ENCODE assay signal across 8 cellular contexts in genomic region chr17:17663160-17664072, GRCh38. TPM values are rescaled to one million over a fixed set of nuclear protein-coding genes. Genes with fewer than 3 reads are reported as not detected.
A peak's percentile ranks its signal among the peaks of the same experiment; 100 is the strongest.
DNase-seq lines count a peak whose midpoint lies in the region; ATAC-seq and TF ChIP-seq lines count a peak whose summit lies in the region.

No MANE protein-coding gene starts in this region.

- no peaks in the 10 kb centered on the region for H3K36me3 Mint-ChIP-seq in CD8-positive, alpha-beta T cell
- H3K36me3 Mint-ChIP-seq in activated naive CD4-positive, alpha-beta T cell treated with anti-CD3 and anti-CD28 coated beads, Interleukin-2, amount 50 U/mL, for 72 hours = peaks cover 7 to 13% of the 10 kb centered on the region in 2 donors

- H3K36me3 ChIP-seq in CD8-positive, alpha-beta T cell (ENCODE audit: insufficient read depth, low read length) = no peaks in the 10 kb centered on the region

- H3K4me1 Mint-ChIP-seq in CD8-positive, alpha-beta T cell (ENCODE audit: low read depth) = peaks cover 18% of the 10 kb centered on the region

- H3K27me3 Mint-ChIP-seq in CD8-positive, alpha-beta T cell (ENCODE audit: low read depth) = no peaks in the 10 kb centered on the region

- DNase-seq in CD8-positive, alpha-beta T cell = peak; percentile 65 to 94 (median 84)
- peak; percentile 61 to 85 for DNase-seq in activated naive CD4-positive, alpha-beta T cell treated with anti-CD3 and anti-CD28 coated beads, Interleukin-2, amount 50 U/mL, for 72 hours (ENCODE audit: low spot score in 2 of 2)
- DNase-seq in hypothalamus (lab: John Stamatoyannopoulos, UW) (peak in 28 of 51 donors; percentile 7 to 78 (median 46)), DMS114 treated with DMSO at 0.1 percent for 48 hours (lab: John Stamatoyannopoulos, UW; ENCODE audit: unreplicated experiment) (no peak)
- DNase-seq in stimulated activated CD4-positive, alpha-beta T cell treated with anti-CD3 and anti-CD28 coated beads, Interleukin-1b, Interleukin-23, amount 100 ng/mL, for 4 hours (ENCODE audit: low read depth in 2 of 2) = peak; percentile 44 to 61

- POLR2A ChIA-PET in CD8-positive, alpha-beta T cell (lab: Charles Lee) = no interaction called here

- H3K9me3 Mint-ChIP-seq in CD8-positive, alpha-beta T cell = peaks cover 13% of the 10 kb centered on the region
- H3K9me3 Mint-ChIP-seq in activated naive CD4-positive, alpha-beta T cell treated with anti-CD3 and anti-CD28 coated beads, Interleukin-2, amount 50 U/mL, for 72 hours = peaks cover 5 to 10% of the 10 kb centered on the region in 2 donors

- H3K4me1 ChIP-seq in CD8-positive, alpha-beta T cell (ENCODE audit: insufficient read depth, low read length) = peaks cover 15% of the 10 kb centered on the region

- H3K27me3 ChIP-seq in CD8-positive, alpha-beta T cell (ENCODE audit: insufficient read depth, low read length) = no peaks in the 10 kb centered on the region

- intact Hi-C loops in CD8-positive, alpha-beta T cell (cut with DNase I, micrococcal nuclease) = loop anchor here (1.0 kb wide), 2 partner anchors 18 to 31 kb away; partner anchors contain the start of gene RAI1 (in 1 of the 2)

- peak; percentile 89 for ATAC-seq in CD8-positive, alpha-beta T cell
- ATAC-seq in GM19455 (IDR thresholded peaks at IDR 0.05; ENCODE audit: unreplicated experiment) = peak; percentile 81
- ATAC-seq in HG03558 (IDR thresholded peaks at IDR 0.05; ENCODE audit: extremely low read depth, unreplicated experiment) = peak; percentile 50
- ATAC-seq in SK-N-SH treated with all-trans-retinoic acid at 6 μM for 48 hours = peak; percentile 99
- peak; percentile 95 to 98 for ATAC-seq in activated naive CD4-positive, alpha-beta T cell treated with anti-CD3 and anti-CD28 coated beads, Interleukin-2, amount 50 U/mL, for 72 hours

- peak overlapping the region; percentile 2 for H3K4me3 Mint-ChIP-seq in CD8-positive, alpha-beta T cell

- H3K27ac ChIP-seq in CD8-positive, alpha-beta T cell (ENCODE audit: low read depth, low read length) = peak overlapping the region; percentile 42

- H3K9me3 ChIP-seq in CD8-positive, alpha-beta T cell (ENCODE audit: low read length) = no peaks in the 10 kb centered on the region

- peak overlapping the region; percentile 61 for H3K27ac Mint-ChIP-seq in CD8-positive, alpha-beta T cell
- peak overlapping the region; percentile 11 to 28 for H3K27ac Mint-ChIP-seq in activated naive CD4-positive, alpha-beta T cell treated with anti-CD3 and anti-CD28 coated beads, Interleukin-2, amount 50 U/mL, for 72 hours

- CTCF ChIA-PET in CD8-positive, alpha-beta T cell (lab: Charles Lee) = interaction anchor here (1.1 to 1.6 kb wide), 3 partner anchors 17 to 31 kb away, joined by 3 to 4 read pairs (median 4); no protein-coding TSS in a partner anchor

- H3K4me3 ChIP-seq in CD8-positive, alpha-beta T cell (ENCODE audit: low read depth, low read length) = no peak overlapping the region

- TF ChIP-seq CTCF in CD8-positive, alpha-beta T cell (IDR thresholded peaks at IDR 0.05) = no peak

TF ChIP-seq in SK-N-SH treated with all-trans-retinoic acid at 6 μM for 48 hours, 23 proteins besides CTCF, POLR2A, EP300 and RAD21:
- TF ChIP-seq CSDC2 (CRISPR knock-in tag; IDR thresholded peaks at IDR 0.05) (no peak), RARB (CRISPR knock-in tag; IDR thresholded peaks at IDR 0.05) (no peak), ZFP3 (CRISPR knock-in tag; IDR thresholded peaks at IDR 0.05) (no peak), ZC3H10 (CRISPR knock-in tag; IDR thresholded peaks at IDR 0.05) (no peak), ZNF8 (CRISPR knock-in tag; IDR thresholded peaks at IDR 0.05) (no peak), ZNF565 (CRISPR knock-in tag; conservative IDR thresholded peaks at IDR 0.05; ENCODE audit: low read depth) (no peak), ARNTL (CRISPR knock-in tag; IDR thresholded peaks at IDR 0.05; ENCODE audit: borderline replicate concordance, low read depth) (no peak), TOX (CRISPR knock-in tag; IDR thresholded peaks at IDR 0.05; ENCODE audit: borderline replicate concordance) (no peak), PPARA (CRISPR knock-in tag; IDR thresholded peaks at IDR 0.05; ENCODE audit: borderline replicate concordance) (no peak), ISL1 (CRISPR knock-in tag; IDR thresholded peaks at IDR 0.05) (no peak), OSR1 (CRISPR knock-in tag; IDR thresholded peaks at IDR 0.05) (no peak), POU6F1 (CRISPR knock-in tag; IDR thresholded peaks at IDR 0.05; ENCODE audit: borderline replicate concordance, low read depth) (no peak), GLIS3 (CRISPR knock-in tag; IDR thresholded peaks at IDR 0.05) (no peak)

RNA-seq across cellular contexts. Expression of gene RAI1, which starts 17.8 kb away (rescaled TPM):
- total RNA-seq in CD8-positive, alpha-beta T cell = 10 to 100 TPM; 22.9 to 23.5 TPM
- total RNA-seq in activated naive CD4-positive, alpha-beta T cell treated with anti-CD3 and anti-CD28 coated beads, Interleukin-2, amount 50 U/mL, for 72 hours = 10 to 100 TPM; 14.9 to 21.6 TPM
